ENCODE assay signal across 8 cellular contexts in genomic region chr12:62466596-62467411, GRCh38. TPM values are rescaled to one million over a fixed set of nuclear protein-coding genes. Genes with fewer than 3 reads are reported as not detected.
A peak's percentile ranks its signal among the peaks of the same experiment; 100 is the strongest.
DNase-seq lines count a peak whose midpoint lies in the region; ATAC-seq and TF ChIP-seq lines count a peak whose summit lies in the region.

Gene MON2, plus strand, starts transcription at chr12:62466826. Its CDS starts 382 bp downstream, at chr12:62467208.

- peak within 1 kb of the TSS; percentile 92 for H3K4me3 ChIP-seq in Jurkat, Clone E6-1 (ENCODE audit: low read length)
- H3K4me3 ChIP-seq in Peyer's patch, result peak within 1 kb of the TSS; percentile 69 to 92 (median 89)

- H3K4me1 ChIP-seq in Peyer's patch, result peaks cover 0 to 22% (median 0%) of the 10 kb centered on the region in 4 donors

- no peaks in the 10 kb centered on the region for H3K27me3 ChIP-seq in Peyer's patch

- peak; percentile 96 for DNase-seq in DMS53 (lab: John Stamatoyannopoulos, UW)
- peak; percentile 62 for DNase-seq in Jurkat, Clone E6-1 (ENCODE audit: low read depth, low spot score)
- peak; percentile 86 to 94 (median 92) for DNase-seq in Peyer's patch
- DNase-seq in activated T-cell treated with anti-CD3 and anti-CD28 coated beads, Interleukin-2, amount 50 U/mL, for 48 hours, result peak; percentile 86 to 90
- DNase-seq in myocyte (ENCODE audit: low read depth), result peak; percentile 88
- peak; percentile 66 to 87 for DNase-seq in stimulated activated CD8-positive, alpha-beta memory T cell treated with anti-CD3 and anti-CD28 coated beads, Interleukin-7, amount 100 ng/mL, for 4 hours (ENCODE audit: low read depth in 2 of 2)

- H3K27ac ChIP-seq in Peyer's patch, result peak within 1 kb of the TSS; percentile 84 to 91 (median 89)

- TF ChIP-seq CTCF in Peyer's patch (IDR thresholded peaks at IDR 0.05), result no peak

- peak; percentile 57 to 59 for TF ChIP-seq POLR2A in Peyer's patch (IDR thresholded peaks at IDR 0.05)

- H3K9me3 ChIP-seq in Peyer's patch, result no peaks in the 10 kb centered on the region

- peak; percentile 97 for ATAC-seq in GM21717 (IDR thresholded peaks at IDR 0.05; ENCODE audit: unreplicated experiment)
- peak; percentile 98 for ATAC-seq in esophagus mucosa

- no peaks in the 10 kb centered on the region for H3K36me3 ChIP-seq in Peyer's patch

RNA-seq across cellular contexts. Expression of gene MON2, which starts in this region (rescaled TPM):
- 18.1 TPM for polyA plus RNA-seq in Jurkat, Clone E6-1 (2012; ENCODE audit: insufficient read depth, insufficient read length)
- total RNA-seq in Peyer's patch (100 to 1,000 TPM in 2 of 4 donors, 10 to 100 TPM in 2; 78.6 to 102 (median 97.7) TPM), esophagus mucosa (30.9 TPM), myocyte (17.3 and 21.3 TPM in 2 replicates)
- 12.9 TPM for polyA plus RNA-seq in myocyte (2012)

Comparison
In these comparisons a context has a peak if more than half of its experiments do, and no peak if none do; other contexts are left out.
1. Peak in every context shown above with its lines: DNase-seq, ATAC-seq, H3K4me3 ChIP-seq and H3K27ac ChIP-seq.